19 cellular contexts compared by ENCODE assay signal in genomic region chr1:94714152-94714551, GRCh38.
DNase-seq lines count a peak whose midpoint lies in the region; ATAC-seq, FAIRE-seq and TF ChIP-seq lines count a peak whose summit lies in the region.
"Had no signal": no experiment of that assay in that cellular context is flagged by ENCODE, and none has a peak within 500 bp of the region (broad histone marks: within the 10 kb centered on the region; RNA-seq: fewer than 3 reads in every experiment).

No MANE protein-coding gene starts in this region.

- FAIRE-seq in HepG2 (lab: Jason Lieb, UNC): no peak

- no peak for TF ChIP-seq RAD21 in HepG2 (CRISPR knock-in tag; IDR thresholded peaks at IDR 0.05)

- POLR2A ChIA-PET in HepG2 (lab: Yijun Ruan, JAX): interaction anchor here (0.8 to 1.3 kb wide), 6 partner anchors 12 to 91 kb away, joined by 3 to 8 read pairs (median 3); no protein-coding TSS in a partner anchor

- no peaks in the 10 kb centered on the region for H4K20me1 ChIP-seq in HepG2 (ENCODE audit: insufficient read depth, low read length)

- no peaks in the 10 kb centered on the region for H3K36me3 Mint-ChIP-seq in dendritic cell treated with granulocyte-macrophage colony-stimulating factor and Interleukin-4, amounts not matched to agents 40 ng/mL and 50 ng/mL, for 4 days (ENCODE audit: low read depth)
- H3K36me3 Mint-ChIP-seq: activated CD8-positive, alpha-beta memory T cell treated with anti-CD3 and anti-CD28 coated beads, Interleukin-2, amount 10 ng/mL, durations not matched to agents 7 days and 5 days; CD4-positive, CD25-positive, alpha-beta regulatory T cell had no signal

- BruUV-seq in HepG2 (replicated peaks; lab: Mats Ljungman, UMichigan): TSS peak; percentile 90

- intact Hi-C loops in HepG2 (cut with micrococcal nuclease; ENCODE audit: unreplicated experiment): no loop called here
- intact Hi-C loops in right lobe of liver (cut with DNase I): no loop called here
- intact Hi-C loops in dendritic cell treated with granulocyte-macrophage colony-stimulating factor and Interleukin-4, amounts not matched to agents 40 ng/mL and 50 ng/mL, for 4 days (cut with micrococcal nuclease): no loop called here
- intact Hi-C loops in dorsolateral prefrontal cortex (cut with DNase I): no loop called here

- H3K4me1 ChIP-seq in HepG2 (ENCODE audit: insufficient read depth, low read length) (peaks cover 42% of the 10 kb centered on the region), right lobe of liver (no peaks in the 10 kb centered on the region), neutrophil (ENCODE audit: control insufficient read depth in 1 of 2, insufficient read depth in 1 of 2, low read depth in 1 of 2, low read length in 1 of 2) (peaks cover 46 to 54% of the 10 kb centered on the region in 2 experiments)

- H3K27me3 ChIP-seq in HepG2 (ENCODE audit: control insufficient read depth in 1 of 2, insufficient read depth in 2 of 2, low read length in 2 of 2) (no peaks in the 10 kb centered on the region), right lobe of liver (no peaks in the 10 kb centered on the region), neutrophil (no peaks in the 10 kb centered on the region), dorsolateral prefrontal cortex (no peaks in the 10 kb centered on the region)

- in situ Hi-C loops in HepG2 (cut with HindIII; ENCODE audit: extremely low pct_ligation_motif_present, low pct_unique_long_range_greater_than_20kb): loop anchor here (5.0 kb wide), 1 partner anchor 88 kb away; no protein-coding TSS in a partner anchor

- H3K27me3 Mint-ChIP-seq in dendritic cell treated with granulocyte-macrophage colony-stimulating factor and Interleukin-4, amounts not matched to agents 40 ng/mL and 50 ng/mL, for 4 days: peaks cover 2% of the 10 kb centered on the region

- H3K4me1 Mint-ChIP-seq in dendritic cell treated with granulocyte-macrophage colony-stimulating factor and Interleukin-4, amounts not matched to agents 40 ng/mL and 50 ng/mL, for 4 days (ENCODE audit: low read depth): peaks cover 62% of the 10 kb centered on the region
- H3K4me1 Mint-ChIP-seq: activated CD8-positive, alpha-beta memory T cell treated with anti-CD3 and anti-CD28 coated beads, Interleukin-2, amount 10 ng/mL, durations not matched to agents 7 days and 5 days; CD4-positive, CD25-positive, alpha-beta regulatory T cell had no signal

- no peak overlapping the region for H2AFZ ChIP-seq in HepG2 (ENCODE audit: low read length)

- peak; percentile 34 for ATAC-seq in HepG2
- ATAC-seq in right lobe of liver: no peak
- no peak for ATAC-seq in HG02981 (IDR thresholded peaks at IDR 0.05; ENCODE audit: unreplicated experiment)
- ATAC-seq in GM21515 (IDR thresholded peaks at IDR 0.05; ENCODE audit: unreplicated experiment): no peak
- ATAC-seq: activated CD4-positive, CD25-positive, alpha-beta regulatory T cell treated with anti-CD3 and anti-CD28 coated beads, Interleukin-2, amount 50 U/mL, for 24 hours; activated CD8-positive, alpha-beta memory T cell treated with anti-CD3 and anti-CD28 coated beads, Interleukin-2, amount 10 ng/mL, durations not matched to agents 7 days and 5 days had no signal

- no peaks in the 10 kb centered on the region for H3K79me2 ChIP-seq in HepG2 (ENCODE audit: insufficient read depth, low read length)

- TF ChIP-seq EP300 in HepG2 (IDR thresholded peaks at IDR 0.05; ENCODE audit: low read depth in 2 of 2, low read length in 2 of 2): no peak
- TF ChIP-seq EP300 in HepG2 (CRISPR knock-in tag; IDR thresholded peaks at IDR 0.05; ENCODE audit: borderline replicate concordance): no peak

- no peaks in the 10 kb centered on the region for H3K36me3 ChIP-seq in HepG2 (replicated peaks in 1 of 2; ENCODE audit: control insufficient read depth in 1 of 2, insufficient read depth in 2 of 2, low read length in 2 of 2)
- no peaks in the 10 kb centered on the region for H3K36me3 ChIP-seq in right lobe of liver
- H3K36me3 ChIP-seq in neutrophil: no peaks in the 10 kb centered on the region
- H3K36me3 ChIP-seq: thoracic aorta had no signal

- peak overlapping the region; percentile 56 for H3K27ac Mint-ChIP-seq in dendritic cell treated with granulocyte-macrophage colony-stimulating factor and Interleukin-4, amounts not matched to agents 40 ng/mL and 50 ng/mL, for 4 days
- H3K27ac Mint-ChIP-seq: activated CD8-positive, alpha-beta memory T cell treated with anti-CD3 and anti-CD28 coated beads, Interleukin-2, amount 10 ng/mL, durations not matched to agents 7 days and 5 days; CD4-positive, CD25-positive, alpha-beta regulatory T cell; T-helper 2 cell treated with Interferon-gamma antibody and Interleukin-4, amounts not matched to agents 5 μg/mL and 100 μg/mL, for 36 hours had no signal

- H3K9me3 Mint-ChIP-seq in dendritic cell treated with granulocyte-macrophage colony-stimulating factor and Interleukin-4, amounts not matched to agents 40 ng/mL and 50 ng/mL, for 4 days: no peaks in the 10 kb centered on the region
- H3K9me3 Mint-ChIP-seq: T-helper 2 cell treated with Interferon-gamma antibody and Interleukin-4, amounts not matched to agents 5 μg/mL and 100 μg/mL, for 36 hours had no signal

- H3K27ac ChIP-seq in HepG2 (ENCODE audit: extremely low read length, insufficient read depth, low read length) (no peak overlapping the region), right lobe of liver (no peak overlapping the region), neutrophil (peak overlapping the region; percentile 82), dorsolateral prefrontal cortex (no peak overlapping the region)
- H3K27ac ChIP-seq: thoracic aorta had no signal

- H3K9ac ChIP-seq in HepG2 (ENCODE audit: insufficient read depth, low read depth, low read length): no peak overlapping the region

- no peak overlapping the region for H3K4me3 Mint-ChIP-seq in dendritic cell treated with granulocyte-macrophage colony-stimulating factor and Interleukin-4, amounts not matched to agents 40 ng/mL and 50 ng/mL, for 4 days
- H3K4me3 Mint-ChIP-seq: activated CD8-positive, alpha-beta memory T cell treated with anti-CD3 and anti-CD28 coated beads, Interleukin-2, amount 10 ng/mL, durations not matched to agents 7 days and 5 days; CD4-positive, CD25-positive, alpha-beta regulatory T cell; T-helper 2 cell treated with Interferon-gamma antibody and Interleukin-4, amounts not matched to agents 5 μg/mL and 100 μg/mL, for 36 hours had no signal

- 96% methylated on average over 5 of the region's 5 CpGs for WGBS in HepG2 (ENCODE audit: low lambda C conversion rate)
- 89% methylated on average over 5 of the region's 5 CpGs for WGBS in right lobe of liver (ENCODE audit: insufficient coverage, low coverage, low lambda C conversion rate, missing lambda C conversion rate)

- H3K9me3 ChIP-seq in HepG2 (ENCODE audit: low read length): no peaks in the 10 kb centered on the region
- H3K9me3 ChIP-seq in right lobe of liver: no peaks in the 10 kb centered on the region
- no peaks in the 10 kb centered on the region for H3K9me3 ChIP-seq in neutrophil
- H3K9me3 ChIP-seq: thoracic aorta had no signal

- no peak for TF ChIP-seq CTCF in HepG2 (CRISPR knock-in tag; IDR thresholded peaks at IDR 0.05)
- no peak for TF ChIP-seq CTCF in right lobe of liver (IDR thresholded peaks at IDR 0.05)
- no peak for TF ChIP-seq CTCF in neutrophil (IDR thresholded peaks at IDR 0.05)
- TF ChIP-seq CTCF in dorsolateral prefrontal cortex (IDR thresholded peaks at IDR 0.05 in 54 of 56, conservative IDR thresholded peaks at IDR 0.05 in 2 of 56; ENCODE audit: low read depth in 1 of 56, partially characterized antibody in 56 of 56): no peak

- TF ChIP-seq POLR2A in HepG2 (IDR thresholded peaks at IDR 0.05; ENCODE audit: insufficient read depth in 1 of 2, low read depth in 2 of 2, low read length in 2 of 2): no peak
- TF ChIP-seq POLR2A in right lobe of liver (IDR thresholded peaks at IDR 0.05): no peak

- CTCF ChIA-PET in HepG2 (lab: Yijun Ruan, JAX; ENCODE audit: low intra/inter-chr PET ratio, low total read pairs): no interaction called here

- no peak overlapping the region for H3K4me2 ChIP-seq in HepG2 (ENCODE audit: low read depth, low read length)

- H3K4me3 ChIP-seq in HepG2 (replicated peaks in 1 of 3; ENCODE audit: insufficient read depth in 1 of 3, low read depth in 2 of 3, low read length in 3 of 3) (no peak overlapping the region), right lobe of liver (no peak overlapping the region), neutrophil (ENCODE audit: low read depth in 1 of 2, low read length in 1 of 2) (no peak overlapping the region), dorsolateral prefrontal cortex (no peak overlapping the region)
- H3K4me3 ChIP-seq: thoracic aorta had no signal

- DNase-seq in HepG2 (ENCODE audit: low spot score) (no peak), right lobe of liver (no peak), HT-29 (ENCODE audit: low spot score) (no peak), dorsolateral prefrontal cortex (no peak)
- DNase-seq: activated CD8-positive, alpha-beta memory T cell treated with anti-CD3 and anti-CD28 coated beads, Interleukin-2, amount 10 ng/mL, durations not matched to agents 7 days and 5 days; activated effector memory CD4-positive, alpha-beta T cell treated with anti-CD3 and anti-CD28 coated beads, Interleukin-2, amount 50 U/mL, for 16 hours; CD4-positive, CD25-positive, alpha-beta regulatory T cell; DMS79; glutamatergic neuron; NCI-H1417; stimulated activated CD4-positive, alpha-beta T cell treated with anti-CD3 and anti-CD28 coated beads, Interleukin-4, amount 100 ng/mL, for 24 hours; stimulated activated CD8-positive, alpha-beta memory T cell treated with anti-CD3 and anti-CD28 coated beads, Interleukin-4, amount 100 ng/mL, for 48 hours had no signal

TF ChIP-seq in HepG2, 621 proteins besides CTCF, POLR2A, EP300 and RAD21 (continues in another document):
- TF ChIP-seq ZNF33A (CRISPR knock-in tag; IDR thresholded peaks at IDR 0.05; ENCODE audit: borderline replicate concordance) (0 out of 2 replicates have a peak, but pooled peaks have one; percentile 26), ZNF496 (CRISPR knock-in tag; IDR thresholded peaks at IDR 0.05; ENCODE audit: insufficient replicate concordance) (no peak), ZGPAT (CRISPR knock-in tag; IDR thresholded peaks at IDR 0.05) (peak; percentile 8; the same call in 1 of the 2 replicates), ZNF317 (CRISPR knock-in tag; IDR thresholded peaks at IDR 0.05) (0 out of 2 replicates have a peak, but pooled peaks have one; percentile 30), IKZF4 (CRISPR knock-in tag; IDR thresholded peaks at IDR 0.05; ENCODE audit: borderline replicate concordance, low read depth, not compliant biosample characterization) (no peak)
